In genomic region chr5:56282241-56282640, GRCh38 we compare ENCODE assay signal across 20 cellular contexts. TPM values are rescaled to one million over a fixed set of nuclear protein-coding genes. Genes with fewer than 3 reads are reported as not detected.
DNase-seq lines count a peak whose midpoint lies in the region; ATAC-seq, FAIRE-seq and TF ChIP-seq lines count a peak whose summit lies in the region.
"Had no signal": no experiment of that assay in that cellular context is flagged by ENCODE, and none has a peak within 500 bp of the region (broad histone marks: within the 10 kb centered on the region; RNA-seq: fewer than 3 reads in every experiment).

No MANE protein-coding gene starts in this region.

- H4K8ac ChIP-seq in IMR-90 (ENCODE audit: low read depth in 2 of 2, low read length in 2 of 2): peak overlapping the region; percentile 51 to 90

- BruUV-seq in IMR-90 (replicated peaks; lab: Mats Ljungman, UMichigan) (no TSS peak), endothelial cell of umbilical vein (replicated peaks; lab: Mats Ljungman, UMichigan) (no TSS peak)

- H3K36me3 ChIP-seq in IMR-90 (ENCODE audit: control insufficient read depth, insufficient read depth, low read length): no peaks in the 10 kb centered on the region
- H3K36me3 ChIP-seq in endothelial cell of umbilical vein (ENCODE audit: control insufficient read depth in 2 of 2, extremely low read depth in 1 of 2, insufficient read depth in 2 of 2, low read length in 2 of 2): no peaks in the 10 kb centered on the region
- H3K36me3 ChIP-seq: HAP-1 had no signal

- H3K9me3 ChIP-seq in IMR-90 (ENCODE audit: control insufficient read depth, insufficient read depth, low read length) (no peaks in the 10 kb centered on the region), endothelial cell of umbilical vein (replicated peaks; ENCODE audit: control insufficient read depth, insufficient read depth, low read length) (no peaks in the 10 kb centered on the region)
- H3K9me3 ChIP-seq: HAP-1 had no signal

- POLR2A ChIA-PET in IMR-90 (lab: Charles Lee; ENCODE audit: unreplicated experiment) (interaction anchor here (0.6 kb wide), 1 partner anchor 781 kb away, joined by 10 read pairs; no protein-coding TSS in a partner anchor), endothelial cell of umbilical vein (lab: Charles Lee) (no interaction called here)

- peak overlapping the region; percentile 99 for H2BK20ac ChIP-seq in IMR-90 (ENCODE audit: low read depth, low read length)

- peaks cover 0 to 12% of the 10 kb centered on the region in 2 experiments; a peak in 1 of 4 replicates for H3K79me1 ChIP-seq in IMR-90 (ENCODE audit: low read depth in 1 of 2, low read length in 2 of 2)

- no peak overlapping the region for H3K4me3 ChIP-seq in IMR-90 (ENCODE audit: insufficient read depth, low read depth, low read length)
- H3K4me3 ChIP-seq in endothelial cell of umbilical vein (replicated peaks in 1 of 3; ENCODE audit: insufficient read depth in 1 of 3, low read depth in 1 of 3, low read length in 3 of 3): no peak overlapping the region
- H3K4me3 ChIP-seq: HAP-1, SK-N-MC had no signal

- CTCF ChIA-PET in IMR-90 (lab: Yijun Ruan, JAX) (no interaction called here), endothelial cell of umbilical vein (lab: Charles Lee) (interaction anchor here (1.0 kb wide), 1 partner anchor 556 kb away, joined by 3 read pairs; no protein-coding TSS in a partner anchor)

- H3K18ac ChIP-seq in IMR-90 (ENCODE audit: low read depth, low read length): peak overlapping the region; percentile 82

- DNase-seq in COLO829 (ENCODE audit: low spot score) (peak; percentile 20), IMR-90 (peak; percentile 27), endothelial cell of umbilical vein (ENCODE audit: low read depth, low spot score) (no peak), kidney tubule cell (ENCODE audit: low spot score) (peak; percentile 44), anterior cingulate cortex (lab: John Stamatoyannopoulos, UW) (no peak), GOT3 (lab: John Stamatoyannopoulos, UW) (no peak), GDM1 (lab: John Stamatoyannopoulos, UW) (no peak)
- DNase-seq: DMS 273 treated with DMSO at 0.1 percent for 48 hours, NCI-H1417, NCI-H187 treated with DMSO at 0.1 percent for 48 hours, NCI-H446, NCI-H774 had no signal

- H4K20me1 ChIP-seq in IMR-90 (ENCODE audit: insufficient read depth, low read length) (no peaks in the 10 kb centered on the region), endothelial cell of umbilical vein (replicated peaks; ENCODE audit: control insufficient read depth, extremely low read depth, insufficient read depth, low read length) (no peaks in the 10 kb centered on the region)

- no peaks in the 10 kb centered on the region for H3K79me2 ChIP-seq in endothelial cell of umbilical vein (ENCODE audit: control insufficient read depth, insufficient read depth, low read length)

- H2AFZ ChIP-seq in IMR-90 (replicated peaks; ENCODE audit: low read length, poor library complexity): peak overlapping the region; percentile 47
- peak overlapping the region; percentile 20 for H2AFZ ChIP-seq in endothelial cell of umbilical vein (ENCODE audit: low read depth, low read length)

- peak overlapping the region; percentile 78 for H2BK5ac ChIP-seq in IMR-90 (ENCODE audit: low read depth, low read length, poor library complexity, severe bottlenecking)

- H3K27ac ChIP-seq in IMR-90 (ENCODE audit: insufficient read depth, low read length) (peak overlapping the region; percentile 78; the same call in 1 of the 2 replicates), endothelial cell of umbilical vein (ENCODE audit: insufficient read depth, low read depth, low read length) (no peak overlapping the region)
- H3K27ac ChIP-seq: C4-2B, SK-N-MC had no signal

- no CpG with 5 or more reads among the region's 1 CpG for WGBS in IMR-90 (ENCODE audit: extremely low coverage in 2 of 2, insufficient read length in 1 of 2), 2 experiments

- peak overlapping the region; percentile 68 for H4K5ac ChIP-seq in IMR-90 (ENCODE audit: low read depth, low read length)

- intact Hi-C loops in IMR-90 (cut with micrococcal nuclease): loop anchor here (5.0 kb wide), 1 partner anchor 65 kb away; no protein-coding TSS in a partner anchor
- intact Hi-C loops in endothelial cell of umbilical vein (cut with micrococcal nuclease): no loop called here

- TF ChIP-seq POLR2A in IMR-90 (IDR thresholded peaks at IDR 0.05; ENCODE audit: low read depth, low read length): no peak
- TF ChIP-seq POLR2A in endothelial cell of umbilical vein (IDR thresholded peaks at IDR 0.05; ENCODE audit: low read depth, low read length): no peak

- H2AK9ac ChIP-seq in IMR-90 (replicated peaks; ENCODE audit: low read depth, low read length, poor library complexity): peak overlapping the region; percentile 17

- no peak overlapping the region for H3K4me2 ChIP-seq in IMR-90 (ENCODE audit: low read depth, low read length)
- peak overlapping the region; percentile 8 for H3K4me2 ChIP-seq in endothelial cell of umbilical vein (ENCODE audit: insufficient read depth, low read length)

- H2AK5ac ChIP-seq in IMR-90 (ENCODE audit: low read depth, low read length): peak overlapping the region; percentile 97

- no peak for ATAC-seq in IMR-90 (ENCODE audit: low read depth)
- ATAC-seq in HG02588 (IDR thresholded peaks at IDR 0.05; ENCODE audit: unreplicated experiment): no peak
- ATAC-seq: Panc1 had no signal

- no peak for TF ChIP-seq CTCF in IMR-90 (conservative IDR thresholded peaks at IDR 0.05; ENCODE audit: low read depth, low read length)
- no peak for TF ChIP-seq CTCF in endothelial cell of umbilical vein (IDR thresholded peaks at IDR 0.05; ENCODE audit: extremely low read depth in 1 of 2, insufficient read depth in 1 of 2, low read depth in 1 of 2, low read length in 2 of 2)

- peak overlapping the region; percentile 84; the same call in 1 of the 2 replicates for H3K14ac ChIP-seq in IMR-90 (replicated peaks; ENCODE audit: low read depth, low read length)

- peak overlapping the region; percentile 73; the same call in 1 of the 2 replicates for H3K23ac ChIP-seq in IMR-90 (ENCODE audit: low read depth, low read length)

- H3K4ac ChIP-seq in IMR-90 (ENCODE audit: low read depth, low read length): peak overlapping the region; percentile 100

- H3K9ac ChIP-seq in IMR-90 (ENCODE audit: low read depth, low read length) (peak overlapping the region; percentile 32; the same call in 1 of the 2 replicates), endothelial cell of umbilical vein (replicated peaks; ENCODE audit: extremely low read depth, insufficient read depth, low read length) (no peak overlapping the region)

- dilution Hi-C loops in IMR-90 (cut with HindIII; ENCODE audit: low sequenced_read_pairs, unreplicated experiment): no loop called here
- dilution Hi-C loops in endothelial cell of umbilical vein (cut with MboI; ENCODE audit: extremely low pct_ligation_motif_present, low sequenced_read_pairs): no loop called here

- H4K91ac ChIP-seq in IMR-90 (ENCODE audit: insufficient read depth, low read depth, low read length): peak overlapping the region; percentile 100

- H2BK15ac ChIP-seq in IMR-90 (ENCODE audit: low read depth, low read length): peak overlapping the region; percentile 96; the same call in 2 of the 3 replicates

- in situ Hi-C loops in IMR-90 (cut with MboI; ENCODE audit: low sequenced_read_pairs): no loop called here

- no peak for TF ChIP-seq RAD21 in IMR-90 (IDR thresholded peaks at IDR 0.05; ENCODE audit: low read length)

- H2BK120ac ChIP-seq in IMR-90 (ENCODE audit: low read depth, low read length): peak overlapping the region; percentile 99

- no peak for FAIRE-seq in endothelial cell of umbilical vein (lab: Jason Lieb, UNC)
- FAIRE-seq: GM19239 had no signal

- H3K9me1 ChIP-seq in IMR-90 (ENCODE audit: insufficient read depth, low read length) (peaks cover 29% of the 10 kb centered on the region), endothelial cell of umbilical vein (replicated peaks; ENCODE audit: control insufficient read depth, extremely low read depth, insufficient read depth, low read length) (no peaks in the 10 kb centered on the region)

- H3K4me1 ChIP-seq in IMR-90 (ENCODE audit: control insufficient read depth, insufficient read depth, low read length) (peaks cover 25% of the 10 kb centered on the region), endothelial cell of umbilical vein (ENCODE audit: control insufficient read depth, extremely low read depth, insufficient read depth, low read length) (peaks cover 45% of the 10 kb centered on the region)
- H3K4me1 ChIP-seq: HAP-1 had no signal

- peak overlapping the region; percentile 47; the same call in 1 of the 2 replicates for H3K56ac ChIP-seq in IMR-90 (ENCODE audit: extremely low read depth, insufficient read depth, low read length)

- H3K27me3 ChIP-seq in IMR-90 (ENCODE audit: control insufficient read depth, insufficient read depth, low read length): no peaks in the 10 kb centered on the region
- no peaks in the 10 kb centered on the region for H3K27me3 ChIP-seq in endothelial cell of umbilical vein (ENCODE audit: control insufficient read depth in 2 of 2, insufficient read depth in 2 of 2, low read length in 2 of 2)

TF ChIP-seq in IMR-90, 13 proteins besides CTCF, POLR2A, EP300 and RAD21 (continues in another document):
- TF ChIP-seq RFX5 (IDR thresholded peaks at IDR 0.05; ENCODE audit: low read depth, low read length) (no peak), NFE2L2 (IDR thresholded peaks at IDR 0.05; ENCODE audit: low read depth, low read length) (no peak), CHD1 (IDR thresholded peaks at IDR 0.05; ENCODE audit: low read depth, low read length) (no peak), MAZ (IDR thresholded peaks at IDR 0.05; ENCODE audit: borderline replicate concordance, low read depth, low read length) (no peak)

TF ChIP-seq in endothelial cell of umbilical vein, 7 proteins besides CTCF, POLR2A, EP300 and RAD21 (continues in another document):
- TF ChIP-seq MYC (IDR thresholded peaks at IDR 0.05; ENCODE audit: low read depth, low read length): no peak
- TF ChIP-seq, protein P1, sequence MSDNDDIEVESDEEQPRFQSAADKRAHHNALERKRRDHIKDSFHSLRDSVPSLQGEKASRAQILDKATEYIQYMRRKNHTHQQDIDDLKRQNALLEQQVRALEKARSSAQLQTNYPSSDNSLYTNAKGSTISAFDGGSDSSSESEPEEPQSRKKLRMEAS (IDR thresholded peaks at IDR 0.05; ENCODE audit: insufficient read depth, insufficient read length): no peak

RNA-seq across cellular contexts. Expression of gene ANKRD55, which starts 49.1 kb away (rescaled TPM):
- total RNA-seq in IMR-90 (2012; rRNA removed): 0.28 TPM in 1 of 2 replicates, not detected in the other
- polyA plus RNA-seq in IMR-90 (2012; rRNA removed): not detected in 2 replicates
- polyA plus RNA-seq in IMR-90 (2012; cell fraction: cytosol; rRNA removed): 0.13 TPM in 1 of 2 replicates, not detected in the other
- not detected in 2 replicates for polyA plus RNA-seq in IMR-90 (2012; cell fraction: nucleus; rRNA removed; ENCODE audit: low replicate concordance)
- total RNA-seq in endothelial cell of umbilical vein: 1.2 and 2.1 TPM in 2 replicates
- polyA plus RNA-seq in endothelial cell of umbilical vein: 1.0 and 1.4 TPM in 2 replicates
- polyA plus RNA-seq in endothelial cell of umbilical vein (2011; cell fraction: cytosol; rRNA removed): 1.4 and 1.7 TPM in 2 replicates
- 0.65 and 1.1 TPM in 2 replicates for polyA plus RNA-seq in endothelial cell of umbilical vein (2011; cell fraction: nucleus; rRNA removed)
- 0.47 and 1.5 TPM in 2 replicates for polyA plus RNA-seq in endothelial cell of umbilical vein (2012)
- 1.0 and 1.1 TPM in 2 replicates for polyA minus RNA-seq in endothelial cell of umbilical vein
- polyA minus RNA-seq in endothelial cell of umbilical vein (2011; cell fraction: cytosol; rRNA and poly(A)+ RNA removed): not detected
- polyA minus RNA-seq in endothelial cell of umbilical vein (2011; cell fraction: nucleus; rRNA and poly(A)+ RNA removed): 0.67 and 0.91 TPM in 2 replicates
- total RNA-seq: A673, Right ventricle myocardium inferior had no signal

Comparison
In these comparisons a context has a peak if more than half of its experiments do, and no peak if none do; other contexts are left out.
1. DNase-seq: peak in COLO829 (single experiment), IMR-90 (single experiment) and kidney tubule cell (single experiment); none in endothelial cell of umbilical vein (single experiment), anterior cingulate cortex (0 of 58), GOT3 (single experiment) and GDM1 (single experiment).